16 cellular contexts compared by ENCODE assay signal in the genomic region with DNA sequence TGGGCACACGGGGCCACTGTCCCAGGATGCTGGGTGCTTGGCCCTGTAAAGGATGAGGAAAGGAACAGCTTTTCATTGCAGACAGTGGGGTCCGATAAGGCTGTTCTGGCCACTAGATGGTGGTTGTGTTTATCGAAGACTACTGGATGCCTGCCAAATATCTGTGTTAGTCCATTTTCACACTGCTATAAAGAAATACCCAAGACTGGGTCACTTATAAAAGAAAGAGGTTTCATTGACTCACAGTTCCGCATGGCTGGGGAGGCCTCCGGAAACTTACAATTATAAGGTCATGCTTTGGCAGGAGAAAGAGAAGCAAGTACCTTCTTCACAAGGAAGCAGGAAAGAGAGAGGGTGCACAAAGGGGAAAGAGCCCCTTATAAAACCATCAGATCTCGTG. TPM values are rescaled to one million over a fixed set of nuclear protein-coding genes. Genes with fewer than 3 reads are reported as not detected.
A peak's percentile ranks its signal among the peaks of the same experiment; 100 is the strongest.
DNase-seq lines count a peak whose midpoint lies in the region; ATAC-seq and TF ChIP-seq lines count a peak whose summit lies in the region.
"Had no signal": no experiment of that assay in that cellular context is flagged by ENCODE, and none has a peak within 500 bp of the region (broad histone marks: within the 10 kb centered on the region; RNA-seq: fewer than 3 reads in every experiment).

No MANE protein-coding gene starts in this region.

- no peaks in the 10 kb centered on the region for H3K27me3 Mint-ChIP-seq in T-helper 2 cell treated with Interferon-gamma antibody and Interleukin-4, amounts not matched to agents 5 μg/mL and 100 μg/mL, for 36 hours (ENCODE audit: low read depth)
- H3K27me3 Mint-ChIP-seq: activated CD8-positive, alpha-beta memory T cell treated with anti-CD3 and anti-CD28 coated beads, Interleukin-2, amount 10 ng/mL, durations not matched to agents 7 days and 5 days; B cell had no signal

- 47 to 49% methylated on average over 6 of the region's 6 CpGs for WGBS in body of pancreas, 2 donors

- intact Hi-C loops in body of pancreas (cut with DNase I) = no loop called here

- CTCF ChIA-PET in AG04450 (lab: Charles Lee) = interaction anchor here (1.0 to 5.6 kb wide), 8 partner anchors 13 to 398 kb away, joined by 3 to 184 read pairs (median 42); no protein-coding TSS in a partner anchor

- TF ChIP-seq CTCF in AG04450 (IDR thresholded peaks at IDR 0.05; ENCODE audit: low read depth, low read length) (peak; percentile 53), VCaP (conservative IDR thresholded peaks at IDR 0.05) (peak; percentile 59), body of pancreas (IDR thresholded peaks at IDR 0.05) (no peak)

- ATAC-seq in body of pancreas = no peak
- no peak for ATAC-seq in HG03378 (IDR thresholded peaks at IDR 0.05; ENCODE audit: unreplicated experiment)
- ATAC-seq in GM18907 (IDR thresholded peaks at IDR 0.05; ENCODE audit: unreplicated experiment) = no peak
- ATAC-seq: activated CD8-positive, alpha-beta memory T cell treated with anti-CD3 and anti-CD28 coated beads, Interleukin-2, amount 10 ng/mL, durations not matched to agents 7 days and 5 days; left cardiac atrium; stimulated activated naive CD8-positive, alpha-beta T cell treated with anti-CD3 and anti-CD28 coated beads, Interleukin-15, Interleukin-2, amounts not matched to agents 100 U/mL and 50 U/mL, for 24 hours had no signal

- no peak overlapping the region for H3K4me3 Mint-ChIP-seq in T-helper 2 cell treated with Interferon-gamma antibody and Interleukin-4, amounts not matched to agents 5 μg/mL and 100 μg/mL, for 36 hours
- H3K4me3 Mint-ChIP-seq: activated CD8-positive, alpha-beta memory T cell treated with anti-CD3 and anti-CD28 coated beads, Interleukin-2, amount 10 ng/mL, durations not matched to agents 7 days and 5 days; B cell had no signal

- H3K27ac Mint-ChIP-seq in T-helper 2 cell treated with Interferon-gamma antibody and Interleukin-4, amounts not matched to agents 5 μg/mL and 100 μg/mL, for 36 hours = no peak overlapping the region
- H3K27ac Mint-ChIP-seq: activated CD8-positive, alpha-beta memory T cell treated with anti-CD3 and anti-CD28 coated beads, Interleukin-2, amount 10 ng/mL, durations not matched to agents 7 days and 5 days; B cell had no signal

- H3K4me1 ChIP-seq in body of pancreas = peaks cover 3% of the 10 kb centered on the region

- no peak for TF ChIP-seq RAD21 in Ishikawa (IDR thresholded peaks at IDR 0.05; ENCODE audit: low read depth)

- H3K27me3 ChIP-seq in AG04450 (ENCODE audit: control insufficient read depth, insufficient read depth, low read length) (no peaks in the 10 kb centered on the region), body of pancreas (no peaks in the 10 kb centered on the region)
- H3K27me3 ChIP-seq: esophagus squamous epithelium had no signal

- H3K9me3 Mint-ChIP-seq in T-helper 2 cell treated with Interferon-gamma antibody and Interleukin-4, amounts not matched to agents 5 μg/mL and 100 μg/mL, for 36 hours = no peaks in the 10 kb centered on the region

- H3K27ac ChIP-seq in AG04450 (ENCODE audit: low read depth, low read length) (no peak overlapping the region), VCaP (peak overlapping the region; percentile 65), body of pancreas (no peak overlapping the region)

- H3K36me3 Mint-ChIP-seq in T-helper 2 cell treated with Interferon-gamma antibody and Interleukin-4, amounts not matched to agents 5 μg/mL and 100 μg/mL, for 36 hours (ENCODE audit: low read depth) = peaks cover 14% of the 10 kb centered on the region

- POLR2A ChIA-PET in AG04450 (lab: Yijun Ruan, JAX) = no interaction called here

- H3K4me3 ChIP-seq in AG04450 (ENCODE audit: low read depth, low read length) (no peak overlapping the region), body of pancreas (no peak overlapping the region)
- H3K4me3 ChIP-seq: esophagus squamous epithelium had no signal

- no peak for TF ChIP-seq POLR2A in body of pancreas (IDR thresholded peaks at IDR 0.05)

- H3K9me3 ChIP-seq in AG04450 (ENCODE audit: control insufficient read depth, insufficient read depth, low read length) (no peaks in the 10 kb centered on the region), body of pancreas (no peaks in the 10 kb centered on the region)
- H3K9me3 ChIP-seq: esophagus squamous epithelium had no signal

- TF ChIP-seq EP300 in Ishikawa (IDR thresholded peaks at IDR 0.05; ENCODE audit: borderline replicate concordance) = peak; percentile 39; the same call in 1 of the 2 replicates

- H3K36me3 ChIP-seq in body of pancreas (replicated peaks in 1 of 2; ENCODE audit: insufficient read depth in 1 of 2, low read depth in 2 of 2) = peaks cover 0 to 2% of the 10 kb centered on the region in 2 donors

- H3K4me1 Mint-ChIP-seq in T-helper 2 cell treated with Interferon-gamma antibody and Interleukin-4, amounts not matched to agents 5 μg/mL and 100 μg/mL, for 36 hours (ENCODE audit: low read depth) = peaks cover 4% of the 10 kb centered on the region
- H3K4me1 Mint-ChIP-seq: B cell had no signal

- DNase-seq in AG04450 (ENCODE audit: low read depth, low spot score) (peak; percentile 26), foreskin melanocyte (peak; percentile 80), body of pancreas (no peak)
- no peak for DNase-seq in T-helper 2 cell treated with Interferon-gamma antibody and Interleukin-4, amounts not matched to agents 5 μg/mL and 100 μg/mL, for 36 hours (ENCODE audit: low spot score)
- DNase-seq: activated CD8-positive, alpha-beta memory T cell treated with anti-CD3 and anti-CD28 coated beads, Interleukin-2, amount 10 ng/mL, durations not matched to agents 7 days and 5 days; esophagus squamous epithelium; Kasumi-1; left cardiac atrium; occipital lobe; stimulated activated naive CD8-positive, alpha-beta T cell treated with anti-CD3 and anti-CD28 coated beads, Interleukin-15, Interleukin-2, amounts not matched to agents 100 U/mL and 50 U/mL, for 24 hours; T-helper 2 cell had no signal

TF ChIP-seq in Ishikawa, 13 proteins besides CTCF, POLR2A, EP300 and RAD21:
- TF ChIP-seq TEAD4 (IDR thresholded peaks at IDR 0.05) (peak; percentile 18; the same call in 1 of the 2 replicates), TCF12 (IDR thresholded peaks at IDR 0.05; ENCODE audit: low read depth) (peak; percentile 57), NFIC (IDR thresholded peaks at IDR 0.05) (peak; percentile 81), FOXM1 (IDR thresholded peaks at IDR 0.05; ENCODE audit: borderline replicate concordance, low read depth) (no peak), TAF1 (IDR thresholded peaks at IDR 0.05; ENCODE audit: low read depth) (no peak)
TF ChIP-seq in Ishikawa: peak in this region for 3.

RNA-seq across cellular contexts. Expression of gene GARS1, which starts 32.2 kb away (rescaled TPM):
- polyA plus RNA-seq in AG04450 (2011; rRNA removed) = 749 and 829 TPM in 2 replicates
- polyA minus RNA-seq in AG04450 (2011; rRNA and poly(A)+ RNA removed) = 802 and 930 TPM in 2 replicates
- 10 to 100 TPM; 43.1 to 70.9 TPM for total RNA-seq in body of pancreas

RNA-seq across cellular contexts. Expression of gene GGCT, which starts 57.9 kb away (rescaled TPM):
- 19.8 and 24.4 TPM in 2 replicates for polyA plus RNA-seq in AG04450 (2011; rRNA removed)
- polyA minus RNA-seq in AG04450 (2011; rRNA and poly(A)+ RNA removed) = 4.9 and 5.5 TPM in 2 replicates
- 10 to 100 TPM; 13.5 to 42.2 TPM for total RNA-seq in body of pancreas

Comparison
In these comparisons a context has a peak if more than half of its experiments do, and no peak if none do; other contexts are left out.
1. DNase-seq: peak in AG04450 (single experiment) and foreskin melanocyte (single experiment); none in body of pancreas (0 of 4) and T-helper 2 cell treated with Interferon-gamma antibody and Interleukin-4, amounts not matched to agents 5 μg/mL and 100 μg/mL, for 36 hours (single experiment).
2. CTCF ChIP-seq: peak in AG04450 (single experiment) and VCaP (single experiment); none in body of pancreas (0 of 7).